27 cellular contexts compared by ENCODE assay signal in genomic region chr10:116511365-116511764, GRCh38. TPM values are rescaled to one million over a fixed set of nuclear protein-coding genes. Genes with fewer than 3 reads are reported as not detected.
DNase-seq lines count a peak whose midpoint lies in the region; ATAC-seq, FAIRE-seq and TF ChIP-seq lines count a peak whose summit lies in the region.
"Had no signal": no experiment of that assay in that cellular context is flagged by ENCODE, and none has a peak within 500 bp of the region (broad histone marks: within the 10 kb centered on the region; RNA-seq: fewer than 3 reads in every experiment).

No MANE protein-coding gene starts in this region.

- peak; percentile 14 to 59 (median 37) for TF ChIP-seq CTCF in body of pancreas (IDR thresholded peaks at IDR 0.05)
- peak in 1 of 4 donors; percentile 13 for TF ChIP-seq CTCF in pancreas (IDR thresholded peaks at IDR 0.05)
- no peak for TF ChIP-seq CTCF in GM10248 (IDR thresholded peaks at IDR 0.05; ENCODE audit: control extremely low read depth, extremely low read depth, low read depth, missing control alignments)
- TF ChIP-seq CTCF in gastroesophageal sphincter (IDR thresholded peaks at IDR 0.05), result no peak

- ATAC-seq in body of pancreas, result peak; percentile 79
- peak; percentile 71 to 88 (median 84) for ATAC-seq in pancreas
- no peak for ATAC-seq in gastroesophageal sphincter
- ATAC-seq: SK-N-SH treated with all-trans-retinoic acid at 6 μM for 48 hours had no signal

- WGBS in body of pancreas, 2 donors, result 35 to 40% methylated on average over 3 of the region's 3 CpGs
- whole genome bisulfite sequencing in pancreas, 2 donors, result 31 to 36% methylated on average over 3 of the region's 3 CpGs
- WGBS in gastroesophageal sphincter (ENCODE audit: low coverage in 1 of 2), 2 donors, result 65 to 68% methylated on average over 3 of the region's 3 CpGs

- H3K27me3 ChIP-seq in body of pancreas (no peaks in the 10 kb centered on the region), pancreas (no peaks in the 10 kb centered on the region), gastroesophageal sphincter (no peaks in the 10 kb centered on the region)
- H3K27me3 ChIP-seq: BE2C had no signal

- no peak for TF ChIP-seq EP300 in gastroesophageal sphincter (IDR thresholded peaks at IDR 0.05)

- CTCF ChIA-PET in GM10248 (lab: Yijun Ruan, JAX), result interaction anchor here (1.5 kb wide), 1 partner anchor 12 kb away, joined by 12 read pairs; no protein-coding TSS in a partner anchor

- no peak for TF ChIP-seq POLR2A in body of pancreas (IDR thresholded peaks at IDR 0.05)
- no peak for TF ChIP-seq POLR2A in gastroesophageal sphincter (IDR thresholded peaks at IDR 0.05)

- POLR2A ChIA-PET in GM10248 (lab: Yijun Ruan, JAX), result no interaction called here

- H3K9me3 ChIP-seq in body of pancreas, result no peaks in the 10 kb centered on the region
- H3K9me3 ChIP-seq in pancreas, result no peaks in the 10 kb centered on the region
- no peaks in the 10 kb centered on the region for H3K9me3 ChIP-seq in gastroesophageal sphincter
- H3K9me3 ChIP-seq: BE2C, Caco-2, HAP-1 had no signal

- intact Hi-C loops in body of pancreas (cut with DNase I) (no loop called here), pancreas (cut with DNase I) (no loop called here)

- FAIRE-seq in pancreas (lab: Jason Lieb, UNC), result no peak

- H3K4me1 ChIP-seq in body of pancreas (peaks cover 9% of the 10 kb centered on the region), pancreas (peaks cover 0 to 7% (median 0%) of the 10 kb centered on the region in 3 donors), gastroesophageal sphincter (no peaks in the 10 kb centered on the region)
- H3K4me1 ChIP-seq: BE2C, Caco-2, HAP-1 had no signal

- DNase-seq in DMS53 (lab: John Stamatoyannopoulos, UW) (peak; percentile 14), DMS53 treated with DMSO at 0.1 percent for 48 hours (lab: John Stamatoyannopoulos, UW; ENCODE audit: unreplicated experiment) (no peak), NCI-H69 (lab: John Stamatoyannopoulos, UW) (peak; percentile 6), body of pancreas (peak; percentile 24 to 53 (median 36)), pancreas (peak in 1 of 6 donors; percentile 38), cerebellar cortex (ENCODE audit: low spot score) (no peak), GM10248 (ENCODE audit: extremely low spot score) (no peak)
- DNase-seq: 8988T; BE2C; CD4-positive, alpha-beta T cell; DMS79; NCI-H1417; NCI-H187; NCI-H2107; NCI-H226; NCI-H524 treated with DMSO at 0.1 percent for 48 hours; SHP77 treated with DMSO at 0.1 percent for 48 hours had no signal

- H3K36me3 ChIP-seq in body of pancreas (replicated peaks in 1 of 2; ENCODE audit: insufficient read depth in 1 of 2, low read depth in 2 of 2), result no peaks in the 10 kb centered on the region
- H3K36me3 ChIP-seq in pancreas, result no peaks in the 10 kb centered on the region
- no peaks in the 10 kb centered on the region for H3K36me3 ChIP-seq in gastroesophageal sphincter
- H3K36me3 ChIP-seq: BE2C, HAP-1 had no signal

- H3K27ac ChIP-seq in body of pancreas (no peak overlapping the region), pancreas (no peak overlapping the region), gastroesophageal sphincter (no peak overlapping the region)
- H3K27ac ChIP-seq: HL-60, KMS-11 had no signal

- H3K4me3 ChIP-seq in body of pancreas (no peak overlapping the region), pancreas (no peak overlapping the region), gastroesophageal sphincter (no peak overlapping the region)
- H3K4me3 ChIP-seq: HAP-1 had no signal

RNA-seq across cellular contexts. Expression of gene PNLIP, which starts 34.4 kb away (rescaled TPM):
- over 10,000 TPM in 1 of 2 donors, 1,000 to 10,000 TPM in 1; 8,888 to 12,294 TPM for total RNA-seq in body of pancreas
- total RNA-seq in pancreas, result over 10,000 TPM in 4 of 6 donors, 1,000 to 10,000 TPM in 2; 6,750 to 39,320 (median 11,574) TPM
- polyA plus RNA-seq in pancreas, result 1,000 to 10,000 TPM; 1,789 to 4,189 TPM
- total RNA-seq in gastroesophageal sphincter, result not detected
- total RNA-seq: Caco-2; CD4-positive, alpha-beta T cell; HT1080; M059J; OCI-LY7; RPMI7951 had no signal

Comparison
In these comparisons a context has a peak if more than half of its experiments do, and no peak if none do; other contexts are left out.
1. DNase-seq: peak in DMS53 (single experiment), NCI-H69 (single experiment) and body of pancreas (4 of 4); none in DMS53 treated with DMSO at 0.1 percent for 48 hours (single experiment), cerebellar cortex (single experiment) and GM10248 (single experiment).
2. CTCF ChIP-seq: peak in body of pancreas (7 of 7); none in GM10248 (single experiment) and gastroesophageal sphincter (0 of 4).
3. RNA of gene PNLIP, which starts 34.4 kb away (total RNA-seq): 6,750 to 39,320 TPM in pancreas and 8,888 to 12,294 TPM in body of pancreas; not detected in gastroesophageal sphincter; every median in the first group is over 1,000 times any median in the second.